Comparison of ENCODE assay signal across 8 cellular contexts in genomic region chr16:53704445-53704813, GRCh38. TPM values are rescaled to one million over a fixed set of nuclear protein-coding genes. Genes with fewer than 3 reads are reported as not detected.
DNase-seq lines count a peak whose midpoint lies in the region; ATAC-seq and TF ChIP-seq lines count a peak whose summit lies in the region.

No MANE protein-coding gene starts in this region.

- H3K27ac ChIP-seq in DND-41 (ENCODE audit: low read length) (peak overlapping the region; percentile 73), PC-9 (no peak overlapping the region), ovary (peak overlapping the region in 1 of 2 donors; percentile 29)

- no peaks in the 10 kb centered on the region for H3K27me3 ChIP-seq in DND-41 (ENCODE audit: insufficient read depth, low read length, poor library complexity)
- no peaks in the 10 kb centered on the region for H3K27me3 ChIP-seq in PC-9 (ENCODE audit: insufficient read depth, low read depth)
- H3K27me3 ChIP-seq in ovary, result no peaks in the 10 kb centered on the region

- H3K4me3 ChIP-seq in DND-41 (ENCODE audit: low read depth in 1 of 2, low read length in 2 of 2) (peak overlapping the region; percentile 69 to 75), PC-9 (peak overlapping the region; percentile 97), epithelial cell of esophagus (ENCODE audit: low read length) (peak overlapping the region; percentile 96), ovary (peak overlapping the region; percentile 41)

- H3K9me2 ChIP-seq in PC-9 (ENCODE audit: insufficient read depth), result no peaks in the 10 kb centered on the region

- TF ChIP-seq CTCF in DND-41 (IDR thresholded peaks at IDR 0.05; ENCODE audit: borderline replicate concordance, extremely low read depth, low read length, poor library complexity, severe bottlenecking) (no peak), PC-9 (conservative IDR thresholded peaks at IDR 0.05) (no peak), epithelial cell of esophagus (IDR thresholded peaks at IDR 0.05; ENCODE audit: insufficient read depth, low read depth, low read length, missing control alignments) (no peak), ovary (IDR thresholded peaks at IDR 0.05) (no peak)

- TF ChIP-seq POLR2A in ovary (IDR thresholded peaks at IDR 0.05), result no peak

- H2AFZ ChIP-seq in DND-41 (ENCODE audit: low read depth, low read length), result peak overlapping the region; percentile 76
- peak overlapping the region; percentile 86 for H2AFZ ChIP-seq in PC-9

- H3K9ac ChIP-seq in DND-41 (ENCODE audit: low read depth, low read length), result peak overlapping the region; percentile 61

- H4K20me1 ChIP-seq in DND-41 (ENCODE audit: insufficient read depth, low read length), result no peaks in the 10 kb centered on the region
- no peaks in the 10 kb centered on the region; the same call in 1 of the 2 replicates for H4K20me1 ChIP-seq in PC-9 (ENCODE audit: insufficient read depth)

- H3K4me2 ChIP-seq in DND-41 (ENCODE audit: insufficient read depth, low read length) (peak overlapping the region; percentile 76), PC-9 (peak overlapping the region; percentile 99)

- 3 to 8% (median 3%) methylated on average over 6 of the region's 6 CpGs for WGBS in ovary, 3 donors

- H3K4me1 ChIP-seq in DND-41 (ENCODE audit: insufficient read depth, low read length) (peaks cover 36% of the 10 kb centered on the region), PC-9 (replicated peaks; ENCODE audit: insufficient read depth) (peaks cover 14% of the 10 kb centered on the region), ovary (ENCODE audit: insufficient read depth) (peaks cover 4% of the 10 kb centered on the region)

- H3F3A ChIP-seq in PC-9 (ENCODE audit: insufficient read depth, low read depth), result no peaks in the 10 kb centered on the region

- no peak for ATAC-seq in DND-41 (ENCODE audit: insufficient read depth, low read depth)
- ATAC-seq in GM18873 (IDR thresholded peaks at IDR 0.05; ENCODE audit: low FRiP score, unreplicated experiment), result no peak

- TF ChIP-seq EP300 in ovary (IDR thresholded peaks at IDR 0.05), result no peak

- BruUV-seq in PC-9 (replicated peaks; lab: Mats Ljungman, UMichigan), result TSS peak; percentile 54

- H3K36me3 ChIP-seq in DND-41 (ENCODE audit: insufficient read depth, low read length) (peaks cover 13% of the 10 kb centered on the region; the same call in 1 of the 2 replicates), PC-9 (ENCODE audit: low read depth) (no peaks in the 10 kb centered on the region), ovary (no peaks in the 10 kb centered on the region)

- POLR2A ChIA-PET in PC-9 (lab: Charles Lee; ENCODE audit: unreplicated experiment), result interaction anchor here (0.6 kb wide), 2 partner anchors 44 to 75 kb away, joined by 7 read pairs; no protein-coding TSS in a partner anchor

- no peaks in the 10 kb centered on the region for H3K9me3 ChIP-seq in DND-41 (ENCODE audit: insufficient read depth, low read length, severe bottlenecking)
- no peaks in the 10 kb centered on the region for H3K9me3 ChIP-seq in PC-9 (ENCODE audit: insufficient read depth, low read depth)
- no peaks in the 10 kb centered on the region for H3K9me3 ChIP-seq in ovary

- CTCF ChIA-PET in PC-9 (lab: Charles Lee), result interaction anchor here (0.5 kb wide), 1 partner anchor 564 kb away, joined by 3 read pairs; no protein-coding TSS in a partner anchor

- intact Hi-C loops in PC-9 (cut with micrococcal nuclease; ENCODE audit: unreplicated experiment), result no loop called here
- intact Hi-C loops in ovary (cut with DNase I), result no loop called here

- H3K79me2 ChIP-seq in DND-41 (ENCODE audit: insufficient read depth, low read length) (peaks cover 68% of the 10 kb centered on the region), PC-9 (ENCODE audit: low read depth) (peaks cover 67% of the 10 kb centered on the region)

- DNase-seq in DND-41 (no peak), PC-9 (no peak), epithelial cell of esophagus (ENCODE audit: low read depth) (no peak), ovary (no peak), DMS53 treated with DMSO at 0.1 percent for 48 hours (lab: John Stamatoyannopoulos, UW; ENCODE audit: unreplicated experiment) (no peak), NAMALWA (ENCODE audit: low spot score) (no peak), NCI-H2196 (lab: John Stamatoyannopoulos, UW; ENCODE audit: unreplicated experiment) (no peak)

RNA-seq across cellular contexts. Expression of gene FTO, which starts 0.5 kb away (rescaled TPM):
- total RNA-seq in PC-9 (2021) (49.2 and 58.1 TPM in 2 replicates), ovary (100 to 1,000 TPM in 2 of 7 donors, 10 to 100 TPM in 5; 70.6 to 105 (median 91.4) TPM)
- 100 to 1,000 TPM in 1 of 2 donors, 10 to 100 TPM in 1; 43.6 to 128 TPM for polyA plus RNA-seq in ovary

RNA-seq across cellular contexts. Expression of gene RPGRIP1L, which starts 0.8 kb away (rescaled TPM):
- total RNA-seq in PC-9 (2021) (8.1 and 14.0 TPM in 2 replicates), ovary (10 to 100 TPM in 3 of 7 donors, 1 to 10 TPM in 4; 4.8 to 12.1 (median 8.4) TPM)
- 1 to 10 TPM; 1.7 to 7.0 TPM for polyA plus RNA-seq in ovary

Comparison
In these comparisons a context has a peak if more than half of its experiments do, and no peak if none do; other contexts are left out.
1. H3K4me3 ChIP-seq: peak in every context shown above with its lines; median percentile 97 in PC-9; 96 in epithelial cell of esophagus; 72 in DND-41; 41 in ovary.